Comparison of ENCODE assay signal across 8 cellular contexts in genomic region chr11:102666331-102666957, GRCh38. TPM values are rescaled to one million over a fixed set of nuclear protein-coding genes. Genes with fewer than 3 reads are reported as not detected.
A peak's percentile ranks its signal among the peaks of the same experiment; 100 is the strongest.
DNase-seq lines count a peak whose midpoint lies in the region; ATAC-seq, FAIRE-seq and TF ChIP-seq lines count a peak whose summit lies in the region.

No MANE protein-coding gene starts in this region.

- no peak for FAIRE-seq in H54 (lab: Jason Lieb, UNC)

- peak; percentile 15 for DNase-seq in activated CD4-positive, alpha-beta memory T cell treated with anti-CD3 and anti-CD28 coated beads for 36 hours
- no peak for DNase-seq in activated CD4-positive, alpha-beta memory T cell treated with anti-CD3 and anti-CD28 coated beads, Interleukin-2, amount 10 ng/mL, durations not matched to agents 7 days and 5 days
- DNase-seq in Kasumi-1 (lab: John Stamatoyannopoulos, UW) (peak; percentile 70 to 77), T follicular helper cell (ENCODE audit: low read depth) (peak; percentile 3), fibroblast of the aortic adventitia (ENCODE audit: low read depth) (peak; percentile 67), progenitor cell of endocrine pancreas (ENCODE audit: low spot score, unreplicated experiment) (no peak), H54 (ENCODE audit: insufficient read length, low spot score) (no peak)

- no peak overlapping the region for H3K4me3 Mint-ChIP-seq in activated CD4-positive, alpha-beta memory T cell treated with anti-CD3 and anti-CD28 coated beads for 36 hours
- no peak overlapping the region for H3K4me3 Mint-ChIP-seq in activated CD4-positive, alpha-beta memory T cell treated with anti-CD3 and anti-CD28 coated beads, Interleukin-2, amount 10 ng/mL, durations not matched to agents 7 days and 5 days
- H3K4me3 Mint-ChIP-seq in progenitor cell of endocrine pancreas (ENCODE audit: low read depth): no peak overlapping the region

- POLR2A ChIA-PET in activated CD4-positive, alpha-beta memory T cell treated with anti-CD3 and anti-CD28 coated beads for 36 hours (lab: Charles Lee): no interaction called here
- POLR2A ChIA-PET in activated CD4-positive, alpha-beta memory T cell treated with anti-CD3 and anti-CD28 coated beads, Interleukin-2, amount 10 ng/mL, durations not matched to agents 7 days and 5 days (lab: Charles Lee): no interaction called here

- TF ChIP-seq CTCF in fibroblast of the aortic adventitia (IDR thresholded peaks at IDR 0.05; ENCODE audit: insufficient read depth, low read length) (peak; percentile 94), progenitor cell of endocrine pancreas (IDR thresholded peaks at IDR 0.05; ENCODE audit: unreplicated experiment) (peak; percentile 78)

- ATAC-seq in GM21515 (IDR thresholded peaks at IDR 0.05; ENCODE audit: unreplicated experiment): peak; percentile 54

- CTCF ChIA-PET in activated CD4-positive, alpha-beta memory T cell treated with anti-CD3 and anti-CD28 coated beads for 36 hours (lab: Charles Lee): interaction anchor here (0.5 to 3.7 kb wide), 56 partner anchors 8 to 1405 kb away, joined by 3 to 64 read pairs (median 4); partner anchors contain the start of gene MMP3
- CTCF ChIA-PET in activated CD4-positive, alpha-beta memory T cell treated with anti-CD3 and anti-CD28 coated beads, Interleukin-2, amount 10 ng/mL, durations not matched to agents 7 days and 5 days (lab: Charles Lee): interaction anchor here (0.5 to 4.1 kb wide), 46 partner anchors 9 to 806 kb away, joined by 3 to 33 read pairs (median 4); partner anchors contain the start of gene MMP27

- no peak overlapping the region for H3K27ac Mint-ChIP-seq in activated CD4-positive, alpha-beta memory T cell treated with anti-CD3 and anti-CD28 coated beads for 36 hours
- no peak overlapping the region for H3K27ac Mint-ChIP-seq in activated CD4-positive, alpha-beta memory T cell treated with anti-CD3 and anti-CD28 coated beads, Interleukin-2, amount 10 ng/mL, durations not matched to agents 7 days and 5 days
- no peak overlapping the region for H3K27ac Mint-ChIP-seq in progenitor cell of endocrine pancreas

- no peak overlapping the region for H3K4me3 ChIP-seq in fibroblast of the aortic adventitia (ENCODE audit: low read depth, low read length)

- intact Hi-C loops in activated CD4-positive, alpha-beta memory T cell treated with anti-CD3 and anti-CD28 coated beads for 36 hours (cut with micrococcal nuclease): loop anchor here (1.0 to 10.0 kb wide), 4 partner anchors 52 to 378 kb away; no protein-coding TSS in a partner anchor

- H3K27me3 Mint-ChIP-seq in activated CD4-positive, alpha-beta memory T cell treated with anti-CD3 and anti-CD28 coated beads for 36 hours: no peaks in the 10 kb centered on the region
- H3K27me3 Mint-ChIP-seq in activated CD4-positive, alpha-beta memory T cell treated with anti-CD3 and anti-CD28 coated beads, Interleukin-2, amount 10 ng/mL, durations not matched to agents 7 days and 5 days: peaks cover 5% of the 10 kb centered on the region
- peaks cover 14% of the 10 kb centered on the region for H3K27me3 Mint-ChIP-seq in progenitor cell of endocrine pancreas

- no peaks in the 10 kb centered on the region for H3K9me3 Mint-ChIP-seq in activated CD4-positive, alpha-beta memory T cell treated with anti-CD3 and anti-CD28 coated beads for 36 hours
- H3K9me3 Mint-ChIP-seq in activated CD4-positive, alpha-beta memory T cell treated with anti-CD3 and anti-CD28 coated beads, Interleukin-2, amount 10 ng/mL, durations not matched to agents 7 days and 5 days: no peaks in the 10 kb centered on the region
- peaks cover 4% of the 10 kb centered on the region for H3K9me3 Mint-ChIP-seq in progenitor cell of endocrine pancreas (ENCODE audit: low read depth)

- no peaks in the 10 kb centered on the region for H3K4me1 Mint-ChIP-seq in activated CD4-positive, alpha-beta memory T cell treated with anti-CD3 and anti-CD28 coated beads for 36 hours (ENCODE audit: low read depth)
- no peaks in the 10 kb centered on the region for H3K4me1 Mint-ChIP-seq in activated CD4-positive, alpha-beta memory T cell treated with anti-CD3 and anti-CD28 coated beads, Interleukin-2, amount 10 ng/mL, durations not matched to agents 7 days and 5 days
- peaks cover 4% of the 10 kb centered on the region for H3K4me1 Mint-ChIP-seq in progenitor cell of endocrine pancreas (ENCODE audit: low read depth)

- no peaks in the 10 kb centered on the region for H3K36me3 Mint-ChIP-seq in activated CD4-positive, alpha-beta memory T cell treated with anti-CD3 and anti-CD28 coated beads for 36 hours
- H3K36me3 Mint-ChIP-seq in activated CD4-positive, alpha-beta memory T cell treated with anti-CD3 and anti-CD28 coated beads, Interleukin-2, amount 10 ng/mL, durations not matched to agents 7 days and 5 days (ENCODE audit: low read depth): no peaks in the 10 kb centered on the region
- no peaks in the 10 kb centered on the region for H3K36me3 Mint-ChIP-seq in progenitor cell of endocrine pancreas (ENCODE audit: insufficient read depth)

- TF ChIP-seq POLR2A in H54 (IDR thresholded peaks at IDR 0.05; ENCODE audit: low read depth, low read length): no peak

RNA-seq across cellular contexts. Expression of gene MMP27, which starts 39.1 kb away (rescaled TPM):
- not detected for total RNA-seq in activated CD4-positive, alpha-beta memory T cell treated with anti-CD3 and anti-CD28 coated beads for 36 hours
- total RNA-seq in activated CD4-positive, alpha-beta memory T cell treated with anti-CD3 and anti-CD28 coated beads, Interleukin-2, amount 10 ng/mL, durations not matched to agents 7 days and 5 days: not detected
- total RNA-seq in fibroblast of the aortic adventitia (ENCODE audit: low replicate concordance) (0.18 TPM in 1 of 2 replicates, not detected in the other), progenitor cell of endocrine pancreas (not detected in 2 replicates)

RNA-seq across cellular contexts. Expression of gene MMP20, which starts 41.3 kb away (rescaled TPM):
- not detected for total RNA-seq in activated CD4-positive, alpha-beta memory T cell treated with anti-CD3 and anti-CD28 coated beads for 36 hours
- total RNA-seq in activated CD4-positive, alpha-beta memory T cell treated with anti-CD3 and anti-CD28 coated beads, Interleukin-2, amount 10 ng/mL, durations not matched to agents 7 days and 5 days: not detected
- total RNA-seq in fibroblast of the aortic adventitia (ENCODE audit: low replicate concordance) (not detected in 2 replicates), progenitor cell of endocrine pancreas (not detected in 2 replicates)

RNA-seq across cellular contexts. Expression of gene MMP8, which starts 58.3 kb away (rescaled TPM):
- total RNA-seq in activated CD4-positive, alpha-beta memory T cell treated with anti-CD3 and anti-CD28 coated beads for 36 hours: not detected
- not detected for total RNA-seq in activated CD4-positive, alpha-beta memory T cell treated with anti-CD3 and anti-CD28 coated beads, Interleukin-2, amount 10 ng/mL, durations not matched to agents 7 days and 5 days
- total RNA-seq in fibroblast of the aortic adventitia (ENCODE audit: low replicate concordance): 0.41 TPM in 1 of 2 replicates, not detected in the other
- not detected in 2 replicates for total RNA-seq in progenitor cell of endocrine pancreas

Comparison
In these comparisons a context has a peak if more than half of its experiments do, and no peak if none do; other contexts are left out.
1. DNase-seq: peak in activated CD4-positive, alpha-beta memory T cell treated with anti-CD3 and anti-CD28 coated beads for 36 hours (single experiment), Kasumi-1 (2 of 2), T follicular helper cell (single experiment) and fibroblast of the aortic adventitia (single experiment); none in activated CD4-positive, alpha-beta memory T cell treated with anti-CD3 and anti-CD28 coated beads, Interleukin-2, amount 10 ng/mL, durations not matched to agents 7 days and 5 days (single experiment), progenitor cell of endocrine pancreas (single experiment) and H54 (single experiment).